In the genomic region with DNA sequence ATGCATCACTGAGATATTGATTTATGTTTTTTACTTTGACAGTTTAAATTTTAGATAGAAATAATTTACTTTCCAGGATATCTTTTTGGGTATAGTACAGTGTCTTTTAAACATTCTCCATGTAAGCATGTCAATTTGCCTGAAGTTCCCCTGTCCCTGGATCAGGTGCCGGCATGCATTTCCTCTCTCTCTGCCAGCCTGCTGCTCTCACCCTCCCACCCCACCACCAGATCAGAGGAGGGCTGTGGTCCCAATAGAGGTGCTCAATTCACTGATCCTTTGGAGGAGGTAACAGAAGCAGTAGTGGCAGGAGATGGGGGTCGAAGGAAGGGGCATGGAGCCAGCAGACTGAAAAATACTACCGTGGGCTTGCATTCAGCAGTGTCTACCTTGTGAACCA, we compare ENCODE assay signal across 33 cellular contexts. TPM values are rescaled to one million over a fixed set of nuclear protein-coding genes. Genes with fewer than 3 reads are reported as not detected.
"Had no signal": no experiment of that assay in that cellular context is flagged by ENCODE, and none has a peak within 500 bp of the region (broad histone marks: within the 10 kb centered on the region; RNA-seq: fewer than 3 reads in every experiment).

No MANE protein-coding gene starts in this region.

- H3K4me1 Mint-ChIP-seq: activated CD4-positive, alpha-beta T cell treated with anti-CD3 and anti-CD28 coated beads for 36 hours; activated CD4-positive, alpha-beta T cell treated with anti-CD3 and anti-CD28 coated beads, Interleukin-2, amount 10 ng/mL, durations not matched to agents 7 days and 5 days; activated naive CD4-positive, alpha-beta T cell treated with anti-CD3 and anti-CD28 coated beads, Interleukin-2, amount 50 U/mL, for 24 hours; activated naive CD8-positive, alpha-beta T cell treated with anti-CD3 and anti-CD28 coated beads, Interleukin-2, amount 10 ng/mL, durations not matched to agents 7 days and 5 days; central memory CD8-positive, alpha-beta T cell had no signal

- H3K9me3 ChIP-seq: ascending aorta, SJSA1 had no signal

- H3K27me3 Mint-ChIP-seq: activated naive CD4-positive, alpha-beta T cell treated with anti-CD3 and anti-CD28 coated beads, Interleukin-2, amount 50 U/mL, for 24 hours had no signal

- H3K4me2 ChIP-seq: KMS-11 had no signal

- H3K27ac ChIP-seq: ascending aorta, cardiac muscle cell, KMS-11, SJSA1 had no signal

- H3K36me3 Mint-ChIP-seq: activated naive CD4-positive, alpha-beta T cell treated with anti-CD3 and anti-CD28 coated beads, Interleukin-2, amount 50 U/mL, for 24 hours; activated naive CD8-positive, alpha-beta T cell treated with anti-CD3 and anti-CD28 coated beads, Interleukin-2, amount 10 ng/mL, durations not matched to agents 7 days and 5 days had no signal

- H3K36me3 ChIP-seq: ascending aorta, cardiac muscle cell, SJSA1 had no signal

- H3K9ac ChIP-seq: KMS-11 had no signal

- ATAC-seq: activated CD4-positive, alpha-beta T cell treated with anti-CD3 and anti-CD28 coated beads for 36 hours; activated CD4-positive, CD25-positive, alpha-beta regulatory T cell treated with anti-CD3 and anti-CD28 coated beads, Interleukin-2, amount 50 U/mL, for 24 hours; activated CD8-positive, alpha-beta T cell treated with anti-CD3 and anti-CD28 coated beads, Interleukin-2, amount 10 ng/mL, durations not matched to agents 7 days and 5 days; Panc1 had no signal

- H3K9me3 Mint-ChIP-seq: activated CD4-positive, alpha-beta T cell treated with anti-CD3 and anti-CD28 coated beads, Interleukin-2, amount 10 ng/mL, durations not matched to agents 7 days and 5 days; activated naive CD4-positive, alpha-beta T cell treated with anti-CD3 and anti-CD28 coated beads, Interleukin-2, amount 50 U/mL, for 24 hours; activated naive CD8-positive, alpha-beta T cell treated with anti-CD3 and anti-CD28 coated beads, Interleukin-2, amount 10 ng/mL, durations not matched to agents 7 days and 5 days; activated T-cell treated with anti-CD3 and anti-CD28 coated beads, Interleukin-2, amount 50 U/mL, for 24 hours; activated T-helper 2 cell treated with anti-CD3 and anti-CD28 coated beads, Interferon-gamma antibody, Interleukin-2, Interleukin-4, amounts not matched to agents 10 μg/mL and 5 μg/mL and 100 μg/mL, durations not matched to agents 14 hours and 24 hours and 36 hours; central memory CD8-positive, alpha-beta T cell had no signal

- H3K4me3 ChIP-seq: ascending aorta, cardiac muscle cell, SJSA1 had no signal

- H3K27me3 ChIP-seq: ascending aorta, cardiac muscle cell had no signal

- H3K4me1 ChIP-seq: SJSA1 had no signal

- DNase-seq: activated CD4-positive, alpha-beta T cell treated with anti-CD3 and anti-CD28 coated beads for 36 hours; activated CD4-positive, alpha-beta T cell treated with anti-CD3 and anti-CD28 coated beads, Interleukin-2, amount 10 ng/mL, durations not matched to agents 7 days and 5 days; activated CD4-positive, alpha-beta T cell treated with anti-CD3 and anti-CD28 coated beads, Interleukin-2, amount 50 U/mL, for 48 hours; activated CD8-positive, alpha-beta T cell treated with anti-CD3 and anti-CD28 coated beads, Interleukin-2, amount 10 ng/mL, durations not matched to agents 7 days and 5 days; activated gamma-delta T cell; activated naive CD4-positive, alpha-beta T cell treated with Interleukin-2 at 50 U/mL for 16 hours; activated naive CD8-positive, alpha-beta T cell treated with anti-CD3 and anti-CD28 coated beads, Interleukin-2, amount 10 ng/mL, durations not matched to agents 7 days and 5 days; activated T-cell treated with anti-CD3 and anti-CD28 coated beads, Interleukin-2, amount 50 U/mL, for 24 hours; amygdala; MM.1S; MV-4-11; NCI-H1092; NCI-H1436 treated with DMSO at 0.1 percent for 48 hours; NCI-H1694 treated with DMSO at 0.1 percent for 48 hours; NCI-H2029; NCI-H345; NCI-H524 treated with DMSO at 0.1 percent for 48 hours; SHP77 treated with DMSO at 0.1 percent for 48 hours; T1000 had no signal

- H3K4me3 Mint-ChIP-seq: activated CD4-positive, alpha-beta T cell treated with anti-CD3 and anti-CD28 coated beads for 36 hours; activated CD4-positive, alpha-beta T cell treated with anti-CD3 and anti-CD28 coated beads, Interleukin-2, amount 10 ng/mL, durations not matched to agents 7 days and 5 days; activated CD8-positive, alpha-beta T cell treated with anti-CD3 and anti-CD28 coated beads, Interleukin-2, amount 10 ng/mL, durations not matched to agents 7 days and 5 days; activated naive CD4-positive, alpha-beta T cell treated with anti-CD3 and anti-CD28 coated beads, Interleukin-2, amount 50 U/mL, for 24 hours; activated naive CD8-positive, alpha-beta T cell treated with anti-CD3 and anti-CD28 coated beads, Interleukin-2, amount 10 ng/mL, durations not matched to agents 7 days and 5 days; activated T-cell treated with anti-CD3 and anti-CD28 coated beads, Interleukin-2, amount 50 U/mL, for 24 hours; central memory CD8-positive, alpha-beta T cell had no signal

- H3K27ac Mint-ChIP-seq: activated CD4-positive, alpha-beta T cell treated with anti-CD3 and anti-CD28 coated beads for 36 hours; activated CD4-positive, alpha-beta T cell treated with anti-CD3 and anti-CD28 coated beads, Interleukin-2, amount 10 ng/mL, durations not matched to agents 7 days and 5 days; activated CD8-positive, alpha-beta T cell treated with anti-CD3 and anti-CD28 coated beads, Interleukin-2, amount 10 ng/mL, durations not matched to agents 7 days and 5 days; activated naive CD4-positive, alpha-beta T cell treated with anti-CD3 and anti-CD28 coated beads, Interleukin-2, amount 50 U/mL, for 24 hours; activated naive CD8-positive, alpha-beta T cell treated with anti-CD3 and anti-CD28 coated beads, Interleukin-2, amount 10 ng/mL, durations not matched to agents 7 days and 5 days; activated T-cell treated with anti-CD3 and anti-CD28 coated beads, Interleukin-2, amount 50 U/mL, for 24 hours; activated T-helper 2 cell treated with anti-CD3 and anti-CD28 coated beads, Interferon-gamma antibody, Interleukin-2, Interleukin-4, amounts not matched to agents 10 μg/mL and 5 μg/mL and 100 μg/mL, durations not matched to agents 14 hours and 24 hours and 36 hours had no signal

RNA-seq across cellular contexts. Expression of gene DSPP, which starts 28.3 kb away (rescaled TPM):
- total RNA-seq: activated CD4-positive, alpha-beta T cell treated with anti-CD3 and anti-CD28 coated beads for 36 hours; activated CD4-positive, alpha-beta T cell treated with anti-CD3 and anti-CD28 coated beads, Interleukin-2, amount 10 ng/mL, durations not matched to agents 7 days and 5 days; activated CD8-positive, alpha-beta T cell treated with anti-CD3 and anti-CD28 coated beads, Interleukin-2, amount 10 ng/mL, durations not matched to agents 7 days and 5 days; activated naive CD8-positive, alpha-beta T cell treated with anti-CD3 and anti-CD28 coated beads, Interleukin-2, amount 10 ng/mL, durations not matched to agents 7 days and 5 days; activated T-helper 2 cell treated with anti-CD3 and anti-CD28 coated beads, Interferon-gamma antibody, Interleukin-2, Interleukin-4, amounts not matched to agents 10 μg/mL and 5 μg/mL and 100 μg/mL, durations not matched to agents 14 hours and 24 hours and 36 hours; ascending aorta; cardiac muscle cell; LHCN-M2; NCI-H460; RPMI7951; SJSA1; T-helper 1 cell treated with Interleukin-12 subunit alpha and Interleukin-12 subunit beta and Interleukin-4 antibody, amounts not matched to agents 30 ng/mL and 1 ng/mL, for 36 hours; T-helper 2 cell treated with Interferon-gamma antibody and Interleukin-4, amounts not matched to agents 100 ng/mL and 5 ng/mL, for 36 hours had no signal
- polyA plus RNA-seq: cardiac muscle cell had no signal

RNA-seq across cellular contexts. Expression of gene SPARCL1, which starts 50.9 kb away (rescaled TPM):
- total RNA-seq: activated CD4-positive, alpha-beta T cell treated with anti-CD3 and anti-CD28 coated beads for 36 hours; activated CD4-positive, alpha-beta T cell treated with anti-CD3 and anti-CD28 coated beads, Interleukin-2, amount 10 ng/mL, durations not matched to agents 7 days and 5 days; activated CD8-positive, alpha-beta T cell treated with anti-CD3 and anti-CD28 coated beads, Interleukin-2, amount 10 ng/mL, durations not matched to agents 7 days and 5 days; activated naive CD8-positive, alpha-beta T cell treated with anti-CD3 and anti-CD28 coated beads, Interleukin-2, amount 10 ng/mL, durations not matched to agents 7 days and 5 days; activated T-helper 2 cell treated with anti-CD3 and anti-CD28 coated beads, Interferon-gamma antibody, Interleukin-2, Interleukin-4, amounts not matched to agents 10 μg/mL and 5 μg/mL and 100 μg/mL, durations not matched to agents 14 hours and 24 hours and 36 hours; cardiac muscle cell; LHCN-M2; NCI-H460; SJSA1; T-helper 1 cell treated with Interleukin-12 subunit alpha and Interleukin-12 subunit beta and Interleukin-4 antibody, amounts not matched to agents 30 ng/mL and 1 ng/mL, for 36 hours; T-helper 2 cell treated with Interferon-gamma antibody and Interleukin-4, amounts not matched to agents 100 ng/mL and 5 ng/mL, for 36 hours had no signal
- polyA plus RNA-seq: cardiac muscle cell had no signal
